9 cellular contexts compared by ENCODE assay signal in the genomic region with DNA sequence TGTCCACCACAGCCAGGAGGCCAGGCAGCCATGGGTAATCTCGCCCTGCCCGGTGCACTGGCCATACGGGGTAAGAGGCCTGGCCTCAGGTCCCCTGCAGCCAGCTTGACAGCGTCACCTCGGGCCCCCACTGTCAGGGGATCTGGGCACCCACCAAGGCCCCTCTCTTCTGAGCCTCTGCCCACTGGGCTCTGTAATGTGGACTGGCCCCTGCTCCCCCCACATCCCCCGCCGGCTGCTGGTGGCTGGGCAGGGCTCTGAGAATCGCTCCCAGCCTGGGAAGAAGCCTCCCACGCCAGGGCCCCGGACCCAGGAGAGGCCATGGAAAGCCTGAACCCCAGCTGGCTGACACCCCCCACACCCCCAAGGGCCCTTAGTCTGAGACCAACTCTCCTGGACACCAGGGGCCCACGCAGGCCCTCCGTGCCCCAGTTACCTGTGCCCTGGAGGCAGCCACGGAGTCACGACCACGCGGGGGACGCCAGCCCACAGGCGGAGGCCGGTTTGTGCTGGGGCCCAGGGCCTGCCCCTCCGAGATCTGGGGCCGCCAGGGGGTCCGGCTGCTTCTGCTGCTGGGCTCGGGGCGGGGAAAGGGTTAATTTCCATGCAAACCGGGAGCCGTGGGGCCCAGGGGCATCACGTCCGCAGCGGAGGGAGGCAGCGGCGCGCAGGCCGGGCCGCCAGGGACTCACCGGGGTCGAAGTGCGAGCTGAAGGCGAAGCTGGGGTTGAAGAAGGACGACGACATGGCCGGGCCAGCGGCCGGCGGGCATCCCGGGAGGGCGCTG. TPM values are rescaled to one million over a fixed set of nuclear protein-coding genes. Genes with fewer than 3 reads are reported as not detected.
A peak's percentile ranks its signal among the peaks of the same experiment; 100 is the strongest.
DNase-seq lines count a peak whose midpoint lies in the region; ATAC-seq and TF ChIP-seq lines count a peak whose summit lies in the region.
"Had no signal": no experiment of that assay in that cellular context is flagged by ENCODE, and none has a peak within 500 bp of the region (broad histone marks: within the 10 kb centered on the region; RNA-seq: fewer than 3 reads in every experiment).

TSS of gene PVALEF (plus strand) at position 262 of the 787 bp plus-strand sequence. CDS start 15,720 bp downstream, outside the sequence.

- intact Hi-C loops in activated CD4-positive, alpha-beta memory T cell treated with anti-CD3 and anti-CD28 coated beads for 36 hours (cut with micrococcal nuclease), result no loop called here

- CTCF ChIA-PET in activated CD4-positive, alpha-beta memory T cell treated with anti-CD3 and anti-CD28 coated beads for 36 hours (lab: Charles Lee), result no interaction called here
- CTCF ChIA-PET in activated CD4-positive, alpha-beta memory T cell treated with anti-CD3 and anti-CD28 coated beads, Interleukin-2, amount 10 ng/mL, durations not matched to agents 7 days and 5 days (lab: Charles Lee), result no interaction called here

- peak within 1 kb of the TSS; percentile 26 to 48 for H3K4me3 Mint-ChIP-seq in activated T-cell treated with anti-CD3 and anti-CD28 coated beads, Interleukin-2, amount 50 U/mL, for 72 hours
- H3K4me3 Mint-ChIP-seq in type B pancreatic cell, result peak within 1 kb of the TSS; percentile 73
- no peak within 1 kb of the TSS for H3K4me3 Mint-ChIP-seq in activated CD4-positive, alpha-beta memory T cell treated with anti-CD3 and anti-CD28 coated beads for 36 hours
- no peak within 1 kb of the TSS for H3K4me3 Mint-ChIP-seq in activated CD4-positive, alpha-beta memory T cell treated with anti-CD3 and anti-CD28 coated beads, Interleukin-2, amount 10 ng/mL, durations not matched to agents 7 days and 5 days

- H3K36me3 Mint-ChIP-seq in activated T-cell treated with anti-CD3 and anti-CD28 coated beads, Interleukin-2, amount 50 U/mL, for 72 hours (ENCODE audit: insufficient read depth in 2 of 2), result no peaks in the 10 kb centered on the region
- H3K36me3 Mint-ChIP-seq in type B pancreatic cell, result no peaks in the 10 kb centered on the region
- H3K36me3 Mint-ChIP-seq in activated CD4-positive, alpha-beta memory T cell treated with anti-CD3 and anti-CD28 coated beads for 36 hours, result no peaks in the 10 kb centered on the region
- no peaks in the 10 kb centered on the region for H3K36me3 Mint-ChIP-seq in activated CD4-positive, alpha-beta memory T cell treated with anti-CD3 and anti-CD28 coated beads, Interleukin-2, amount 10 ng/mL, durations not matched to agents 7 days and 5 days (ENCODE audit: low read depth)

- no peaks in the 10 kb centered on the region for H3K9me3 Mint-ChIP-seq in activated T-cell treated with anti-CD3 and anti-CD28 coated beads, Interleukin-2, amount 50 U/mL, for 72 hours
- no peaks in the 10 kb centered on the region for H3K9me3 Mint-ChIP-seq in type B pancreatic cell
- H3K9me3 Mint-ChIP-seq in activated CD4-positive, alpha-beta memory T cell treated with anti-CD3 and anti-CD28 coated beads for 36 hours, result no peaks in the 10 kb centered on the region
- H3K9me3 Mint-ChIP-seq in activated CD4-positive, alpha-beta memory T cell treated with anti-CD3 and anti-CD28 coated beads, Interleukin-2, amount 10 ng/mL, durations not matched to agents 7 days and 5 days, result no peaks in the 10 kb centered on the region

- TF ChIP-seq CTCF in type B pancreatic cell (conservative IDR thresholded peaks at IDR 0.05), result peak; percentile 21

- no peak for DNase-seq in activated T-cell treated with anti-CD3 and anti-CD28 coated beads, Interleukin-2, amount 50 U/mL, for 72 hours
- DNase-seq in activated T-cell treated with anti-CD3 and anti-CD28 coated beads for 4 hours (no peak), dermis blood vessel endothelial cell (peak; percentile 18), midbrain (lab: John Stamatoyannopoulos, UW) (peak; percentile 54), type B pancreatic cell (ENCODE audit: extremely low spot score, unreplicated experiment) (no peak)
- no peak for DNase-seq in activated CD4-positive, alpha-beta memory T cell treated with anti-CD3 and anti-CD28 coated beads for 36 hours
- DNase-seq in activated CD4-positive, alpha-beta memory T cell treated with anti-CD3 and anti-CD28 coated beads, Interleukin-2, amount 10 ng/mL, durations not matched to agents 7 days and 5 days, result no peak

- no peak within 1 kb of the TSS for H3K27ac Mint-ChIP-seq in activated T-cell treated with anti-CD3 and anti-CD28 coated beads, Interleukin-2, amount 50 U/mL, for 72 hours
- peak within 1 kb of the TSS; percentile 46 for H3K27ac Mint-ChIP-seq in type B pancreatic cell
- H3K27ac Mint-ChIP-seq in activated CD4-positive, alpha-beta memory T cell treated with anti-CD3 and anti-CD28 coated beads for 36 hours, result no peak within 1 kb of the TSS
- H3K27ac Mint-ChIP-seq in activated CD4-positive, alpha-beta memory T cell treated with anti-CD3 and anti-CD28 coated beads, Interleukin-2, amount 10 ng/mL, durations not matched to agents 7 days and 5 days, result no peak within 1 kb of the TSS

- POLR2A ChIA-PET in activated CD4-positive, alpha-beta memory T cell treated with anti-CD3 and anti-CD28 coated beads for 36 hours (lab: Charles Lee), result no interaction called here
- POLR2A ChIA-PET in activated CD4-positive, alpha-beta memory T cell treated with anti-CD3 and anti-CD28 coated beads, Interleukin-2, amount 10 ng/mL, durations not matched to agents 7 days and 5 days (lab: Charles Lee), result no interaction called here

- H3K4me1 Mint-ChIP-seq in activated T-cell treated with anti-CD3 and anti-CD28 coated beads, Interleukin-2, amount 50 U/mL, for 72 hours (ENCODE audit: low read depth), result no peaks in the 10 kb centered on the region
- H3K4me1 Mint-ChIP-seq in type B pancreatic cell (ENCODE audit: unreplicated experiment), result no peaks in the 10 kb centered on the region
- no peaks in the 10 kb centered on the region for H3K4me1 Mint-ChIP-seq in activated CD4-positive, alpha-beta memory T cell treated with anti-CD3 and anti-CD28 coated beads for 36 hours (ENCODE audit: low read depth)
- no peaks in the 10 kb centered on the region for H3K4me1 Mint-ChIP-seq in activated CD4-positive, alpha-beta memory T cell treated with anti-CD3 and anti-CD28 coated beads, Interleukin-2, amount 10 ng/mL, durations not matched to agents 7 days and 5 days

- no peak for ATAC-seq in activated T-cell treated with anti-CD3 and anti-CD28 coated beads, Interleukin-2, amount 50 U/mL, for 72 hours (replicated peaks in 1 of 2)
- ATAC-seq in HG03135 (IDR thresholded peaks at IDR 0.05; ENCODE audit: unreplicated experiment), result no peak

- H3K27me3 Mint-ChIP-seq in activated T-cell treated with anti-CD3 and anti-CD28 coated beads, Interleukin-2, amount 50 U/mL, for 72 hours (ENCODE audit: low read depth), result peaks cover 8% of the 10 kb centered on the region
- peaks cover 3% of the 10 kb centered on the region for H3K27me3 Mint-ChIP-seq in type B pancreatic cell
- H3K27me3 Mint-ChIP-seq in activated CD4-positive, alpha-beta memory T cell treated with anti-CD3 and anti-CD28 coated beads for 36 hours, result peaks cover 22% of the 10 kb centered on the region
- peaks cover 14% of the 10 kb centered on the region for H3K27me3 Mint-ChIP-seq in activated CD4-positive, alpha-beta memory T cell treated with anti-CD3 and anti-CD28 coated beads, Interleukin-2, amount 10 ng/mL, durations not matched to agents 7 days and 5 days

RNA-seq across cellular contexts. Expression of gene PVALEF, which starts in this region (rescaled TPM):
- total RNA-seq in activated T-cell treated with anti-CD3 and anti-CD28 coated beads, Interleukin-2, amount 50 U/mL, for 72 hours, result not detected
- total RNA-seq in dermis blood vessel endothelial cell (not detected in 2 replicates), type B pancreatic cell (ENCODE audit: low replicate concordance) (0.21 TPM in 1 of 2 replicates, not detected in the other)
- not detected for total RNA-seq in activated CD4-positive, alpha-beta memory T cell treated with anti-CD3 and anti-CD28 coated beads for 36 hours
- not detected for total RNA-seq in activated CD4-positive, alpha-beta memory T cell treated with anti-CD3 and anti-CD28 coated beads, Interleukin-2, amount 10 ng/mL, durations not matched to agents 7 days and 5 days
- total RNA-seq: epithelial cell of proximal tubule had no signal

Comparison
In these comparisons a context has a peak if more than half of its experiments do, and no peak if none do; other contexts are left out.
1. Peak in DNase-seq in dermis blood vessel endothelial cell; RNA of the gene not detected or under 1 TPM.
2. H3K4me3 Mint-ChIP-seq: peak in activated T-cell treated with anti-CD3 and anti-CD28 coated beads, Interleukin-2, amount 50 U/mL, for 72 hours (2 of 2) and type B pancreatic cell (single experiment); none in activated CD4-positive, alpha-beta memory T cell treated with anti-CD3 and anti-CD28 coated beads for 36 hours (single experiment) and activated CD4-positive, alpha-beta memory T cell treated with anti-CD3 and anti-CD28 coated beads, Interleukin-2, amount 10 ng/mL, durations not matched to agents 7 days and 5 days (single experiment).